In genomic region chr5:91312698-91313097, GRCh38 we compare ENCODE assay signal across 9 cellular contexts.
DNase-seq lines count a peak whose midpoint lies in the region; ATAC-seq and TF ChIP-seq lines count a peak whose summit lies in the region.
"Had no signal": no experiment of that assay in that cellular context is flagged by ENCODE, and none has a peak within 500 bp of the region (broad histone marks: within the 10 kb centered on the region; RNA-seq: fewer than 3 reads in every experiment).

No MANE protein-coding gene starts in this region.

- DNase-seq in HCEC 1CT (peak; percentile 13), fibroblast of the aortic adventitia (ENCODE audit: low read depth) (peak; percentile 24), head of caudate nucleus (no peak), DMS53 treated with DMSO at 0.1 percent for 48 hours (lab: John Stamatoyannopoulos, UW; ENCODE audit: unreplicated experiment) (no peak)
- DNase-seq: activated CD4-positive, CD25-positive, alpha-beta regulatory T cell had no signal

- H3K4me3 ChIP-seq in fibroblast of the aortic adventitia (ENCODE audit: low read depth, low read length) = no peak overlapping the region
- peak overlapping the region in 1 of 7 experiments; percentile 1 for H3K4me3 ChIP-seq in skin epidermis

- ATAC-seq in SK-N-SH treated with all-trans-retinoic acid at 6 μM for 48 hours (no peak), GM18868 (IDR thresholded peaks at IDR 0.05; ENCODE audit: unreplicated experiment) (no peak), GM21367 (IDR thresholded peaks at IDR 0.05; ENCODE audit: unreplicated experiment) (no peak)

- H3K27ac ChIP-seq in skin epidermis = peak overlapping the region in 18 of 21 experiments; percentile 58 to 92 (median 80)

- no peak for TF ChIP-seq CTCF in fibroblast of the aortic adventitia (IDR thresholded peaks at IDR 0.05; ENCODE audit: insufficient read depth, low read length)

- intact Hi-C loops in head of caudate nucleus (cut with DNase I) = no loop called here

TF ChIP-seq in SK-N-SH treated with all-trans-retinoic acid at 6 μM for 48 hours, 23 proteins besides CTCF, POLR2A, EP300 and RAD21:
- TF ChIP-seq BACH2 (CRISPR knock-in tag; IDR thresholded peaks at IDR 0.05; ENCODE audit: borderline replicate concordance) = no peak
- no peak for TF ChIP-seq ZNF8 (CRISPR knock-in tag; IDR thresholded peaks at IDR 0.05)
- TF ChIP-seq PATZ1 (CRISPR knock-in tag; IDR thresholded peaks at IDR 0.05; ENCODE audit: borderline replicate concordance) = 0 out of 2 replicates have a peak, but pooled peaks have one; percentile 19
- TF ChIP-seq PPARA (CRISPR knock-in tag; IDR thresholded peaks at IDR 0.05; ENCODE audit: borderline replicate concordance) = no peak

Comparison
In these comparisons a context has a peak if more than half of its experiments do, and no peak if none do; other contexts are left out.
1. DNase-seq: peak in HCEC 1CT (single experiment) and fibroblast of the aortic adventitia (single experiment); none in head of caudate nucleus (0 of 42) and DMS53 treated with DMSO at 0.1 percent for 48 hours (single experiment).